ENCODE assay signal across 2 cellular contexts in the genomic region with DNA sequence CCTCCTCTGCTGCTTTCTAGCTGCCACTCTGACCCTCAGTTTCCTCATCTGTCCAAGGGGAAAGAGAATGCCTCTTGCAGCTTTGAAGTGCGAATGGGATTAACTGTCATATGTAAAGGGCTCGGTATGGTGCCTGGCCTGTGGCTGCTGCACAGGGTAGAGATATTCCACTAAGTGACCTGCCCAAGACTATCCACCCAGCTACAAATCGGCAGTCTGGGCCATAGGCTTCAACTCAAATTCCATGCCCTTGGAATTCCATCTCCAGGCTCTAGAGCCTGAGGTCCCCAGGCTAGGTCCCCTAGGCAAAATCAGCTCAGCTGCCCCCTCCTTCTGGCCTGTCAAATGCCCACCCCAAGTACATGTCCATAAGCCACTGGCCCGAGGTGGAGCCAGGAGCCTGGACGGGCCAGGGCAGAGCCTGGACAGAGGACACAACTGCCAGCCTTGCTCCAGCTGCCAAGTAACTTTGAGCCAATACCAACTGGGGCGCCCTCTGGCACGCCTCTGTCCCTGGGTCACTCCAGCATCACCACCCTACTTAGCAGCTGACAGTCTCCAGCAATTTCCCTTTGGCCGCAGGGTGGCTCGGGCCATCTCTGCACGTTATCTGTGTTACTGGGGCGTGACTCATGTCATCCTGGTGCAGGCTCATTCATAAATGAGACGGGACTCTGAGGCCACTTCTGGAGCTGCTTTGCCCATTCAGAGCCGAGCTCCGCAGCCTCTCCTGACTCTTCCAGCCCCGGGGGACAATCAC.
TF ChIP-seq lines count a peak whose summit lies in the region.

No MANE protein-coding gene starts in this region.

TF ChIP-seq in A549, 52 proteins besides CTCF, POLR2A, EP300 and RAD21 (continued from another document):
- TF ChIP-seq, protein P1, sequence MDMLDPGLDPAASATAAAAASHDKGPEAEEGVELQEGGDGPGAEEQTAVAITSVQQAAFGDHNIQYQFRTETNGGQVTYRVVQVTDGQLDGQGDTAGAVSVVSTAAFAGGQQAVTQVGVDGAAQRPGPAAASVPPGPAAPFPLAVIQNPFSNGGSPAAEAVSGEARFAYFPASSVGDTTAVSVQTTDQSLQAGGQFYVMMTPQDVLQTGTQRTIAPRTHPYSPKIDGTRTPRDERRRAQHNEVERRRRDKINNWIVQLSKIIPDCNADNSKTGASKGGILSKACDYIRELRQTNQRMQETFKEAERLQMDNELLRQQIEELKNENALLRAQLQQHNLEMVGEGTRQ (IDR thresholded peaks at IDR 0.05): no peak
- TF ChIP-seq FOSB (CRISPR knock-in tag; IDR thresholded peaks at IDR 0.05): no peak
- TF ChIP-seq HOXB13 (CRISPR knock-in tag; IDR thresholded peaks at IDR 0.05; ENCODE audit: low read depth): no peak
- no peak for TF ChIP-seq HEYL (CRISPR knock-in tag; IDR thresholded peaks at IDR 0.05)
- no peak for TF ChIP-seq RNF2 (IDR thresholded peaks at IDR 0.05; ENCODE audit: borderline replicate concordance, low read depth)
- TF ChIP-seq RCOR1 (IDR thresholded peaks at IDR 0.05; ENCODE audit: low read depth, low read length): no peak

TF ChIP-seq in GM23338, 12 proteins besides CTCF, POLR2A, EP300 and RAD21 (continued from another document):
- TF ChIP-seq, protein P2, sequence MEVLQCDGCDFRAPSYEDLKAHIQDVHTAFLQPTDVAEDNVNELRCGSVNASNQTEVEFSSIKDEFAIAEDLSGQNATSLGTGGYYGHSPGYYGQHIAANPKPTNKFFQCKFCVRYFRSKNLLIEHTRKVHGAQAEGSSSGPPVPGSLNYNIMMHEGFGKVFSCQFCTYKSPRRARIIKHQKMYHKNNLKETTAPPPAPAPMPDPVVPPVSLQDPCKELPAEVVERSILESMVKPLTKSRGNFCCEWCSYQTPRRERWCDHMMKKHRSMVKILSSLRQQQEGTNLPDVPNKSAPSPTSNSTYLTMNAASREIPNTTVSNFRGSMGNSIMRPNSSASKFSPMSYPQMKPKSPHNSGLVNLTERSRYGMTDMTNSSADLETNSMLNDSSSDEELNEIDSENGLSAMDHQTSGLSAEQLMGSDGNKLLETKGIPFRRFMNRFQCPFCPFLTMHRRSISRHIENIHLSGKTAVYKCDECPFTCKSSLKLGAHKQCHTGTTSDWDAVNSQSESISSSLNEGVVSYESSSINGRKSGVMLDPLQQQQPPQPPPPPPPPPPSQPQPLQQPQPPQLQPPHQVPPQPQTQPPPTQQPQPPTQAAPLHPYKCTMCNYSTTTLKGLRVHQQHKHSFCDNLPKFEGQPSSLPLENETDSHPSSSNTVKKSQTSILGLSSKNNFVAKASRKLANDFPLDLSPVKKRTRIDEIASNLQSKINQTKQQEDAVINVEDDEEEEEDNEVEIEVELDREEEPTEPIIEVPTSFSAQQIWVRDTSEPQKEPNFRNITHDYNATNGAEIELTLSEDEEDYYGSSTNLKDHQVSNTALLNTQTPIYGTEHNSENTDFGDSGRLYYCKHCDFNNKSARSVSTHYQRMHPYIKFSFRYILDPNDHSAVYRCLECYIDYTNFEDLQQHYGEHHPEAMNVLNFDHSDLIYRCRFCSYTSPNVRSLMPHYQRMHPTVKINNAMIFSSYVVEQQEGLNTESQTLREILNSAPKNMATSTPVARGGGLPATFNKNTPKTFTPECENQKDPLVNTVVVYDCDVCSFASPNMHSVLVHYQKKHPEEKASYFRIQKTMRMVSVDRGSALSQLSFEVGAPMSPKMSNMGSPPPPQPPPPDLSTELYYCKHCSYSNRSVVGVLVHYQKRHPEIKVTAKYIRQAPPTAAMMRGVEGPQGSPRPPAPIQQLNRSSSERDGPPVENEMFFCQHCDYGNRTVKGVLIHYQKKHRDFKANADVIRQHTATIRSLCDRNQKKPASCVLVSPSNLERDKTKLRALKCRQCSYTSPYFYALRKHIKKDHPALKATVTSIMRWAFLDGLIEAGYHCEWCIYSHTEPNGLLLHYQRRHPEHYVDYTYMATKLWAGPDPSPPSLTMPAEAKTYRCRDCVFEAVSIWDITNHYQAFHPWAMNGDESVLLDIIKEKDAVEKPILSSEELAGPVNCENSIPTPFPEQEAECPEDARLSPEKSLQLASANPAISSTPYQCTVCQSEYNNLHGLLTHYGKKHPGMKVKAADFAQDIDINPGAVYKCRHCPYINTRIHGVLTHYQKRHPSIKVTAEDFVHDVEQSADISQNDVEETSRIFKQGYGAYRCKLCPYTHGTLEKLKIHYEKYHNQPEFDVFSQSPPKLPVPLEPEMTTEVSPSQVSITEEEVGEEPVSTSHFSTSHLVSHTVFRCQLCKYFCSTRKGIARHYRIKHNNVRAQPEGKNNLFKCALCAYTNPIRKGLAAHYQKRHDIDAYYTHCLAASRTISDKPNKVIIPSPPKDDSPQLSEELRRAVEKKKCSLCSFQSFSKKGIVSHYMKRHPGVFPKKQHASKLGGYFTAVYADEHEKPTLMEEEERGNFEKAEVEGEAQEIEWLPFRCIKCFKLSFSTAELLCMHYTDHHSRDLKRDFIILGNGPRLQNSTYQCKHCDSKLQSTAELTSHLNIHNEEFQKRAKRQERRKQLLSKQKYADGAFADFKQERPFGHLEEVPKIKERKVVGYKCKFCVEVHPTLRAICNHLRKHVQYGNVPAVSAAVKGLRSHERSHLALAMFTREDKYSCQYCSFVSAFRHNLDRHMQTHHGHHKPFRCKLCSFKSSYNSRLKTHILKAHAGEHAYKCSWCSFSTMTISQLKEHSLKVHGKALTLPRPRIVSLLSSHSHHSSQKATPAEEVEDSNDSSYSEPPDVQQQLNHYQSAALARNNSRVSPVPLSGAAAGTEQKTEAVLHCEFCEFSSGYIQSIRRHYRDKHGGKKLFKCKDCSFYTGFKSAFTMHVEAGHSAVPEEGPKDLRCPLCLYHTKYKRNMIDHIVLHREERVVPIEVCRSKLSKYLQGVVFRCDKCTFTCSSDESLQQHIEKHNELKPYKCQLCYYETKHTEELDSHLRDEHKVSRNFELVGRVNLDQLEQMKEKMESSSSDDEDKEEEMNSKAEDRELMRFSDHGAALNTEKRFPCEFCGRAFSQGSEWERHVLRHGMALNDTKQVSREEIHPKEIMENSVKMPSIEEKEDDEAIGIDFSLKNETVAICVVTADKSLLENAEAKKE (CRISPR knock-in tag; IDR thresholded peaks at IDR 0.05): no peak
- TF ChIP-seq EZH2phosphoT487 (IDR thresholded peaks at IDR 0.05; ENCODE audit: unreplicated experiment) (no peak), STAT1 (IDR thresholded peaks at IDR 0.05; ENCODE audit: unreplicated experiment) (no peak), JUNB (IDR thresholded peaks at IDR 0.05; ENCODE audit: unreplicated experiment) (no peak), EZH2 (IDR thresholded peaks at IDR 0.05; ENCODE audit: low read depth, unreplicated experiment) (no peak), ZNF114 (CRISPR knock-in tag; IDR thresholded peaks at IDR 0.05) (no peak)
TF ChIP-seq in GM23338: peak in this region for 0.
